In the genomic region with DNA sequence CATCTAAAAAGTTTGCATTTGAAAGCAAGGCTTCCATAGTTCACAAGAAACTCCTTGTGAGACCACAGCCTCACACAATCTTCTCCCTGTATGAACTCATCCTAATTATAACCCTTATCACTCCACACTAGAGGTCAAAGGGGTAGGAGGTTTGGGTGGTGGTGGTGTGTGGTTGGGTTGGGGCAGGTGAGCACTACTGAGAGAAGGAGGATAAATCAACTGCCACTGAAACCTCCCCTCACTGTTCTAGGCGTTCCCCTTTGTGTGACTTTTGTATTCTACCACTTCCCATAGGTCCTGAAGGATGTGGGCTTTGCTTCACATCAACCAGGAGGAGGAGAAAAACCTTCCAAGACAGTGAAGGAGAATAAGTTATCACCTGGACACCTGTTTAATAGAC, we compare ENCODE assay signal across 4 cellular contexts. TPM values are rescaled to one million over a fixed set of nuclear protein-coding genes. Genes with fewer than 3 reads are reported as not detected.
"Had no signal": no experiment of that assay in that cellular context is flagged by ENCODE, and none has a peak within 500 bp of the region (broad histone marks: within the 10 kb centered on the region; RNA-seq: fewer than 3 reads in every experiment).

No MANE protein-coding gene starts in this region.

- H3K4me3 ChIP-seq: GM12878 had no signal

- DNase-seq: GDM1, GF-D8 had no signal

- ATAC-seq: GM12878 had no signal

RNA-seq across cellular contexts. Expression of a gene that starts 6.4 kb away (rescaled TPM):
- total RNA-seq: G401, GM12878 had no signal
- polyA plus RNA-seq: GM12878 had no signal
